ENCODE assay signal across 18 cellular contexts in the genomic region with DNA sequence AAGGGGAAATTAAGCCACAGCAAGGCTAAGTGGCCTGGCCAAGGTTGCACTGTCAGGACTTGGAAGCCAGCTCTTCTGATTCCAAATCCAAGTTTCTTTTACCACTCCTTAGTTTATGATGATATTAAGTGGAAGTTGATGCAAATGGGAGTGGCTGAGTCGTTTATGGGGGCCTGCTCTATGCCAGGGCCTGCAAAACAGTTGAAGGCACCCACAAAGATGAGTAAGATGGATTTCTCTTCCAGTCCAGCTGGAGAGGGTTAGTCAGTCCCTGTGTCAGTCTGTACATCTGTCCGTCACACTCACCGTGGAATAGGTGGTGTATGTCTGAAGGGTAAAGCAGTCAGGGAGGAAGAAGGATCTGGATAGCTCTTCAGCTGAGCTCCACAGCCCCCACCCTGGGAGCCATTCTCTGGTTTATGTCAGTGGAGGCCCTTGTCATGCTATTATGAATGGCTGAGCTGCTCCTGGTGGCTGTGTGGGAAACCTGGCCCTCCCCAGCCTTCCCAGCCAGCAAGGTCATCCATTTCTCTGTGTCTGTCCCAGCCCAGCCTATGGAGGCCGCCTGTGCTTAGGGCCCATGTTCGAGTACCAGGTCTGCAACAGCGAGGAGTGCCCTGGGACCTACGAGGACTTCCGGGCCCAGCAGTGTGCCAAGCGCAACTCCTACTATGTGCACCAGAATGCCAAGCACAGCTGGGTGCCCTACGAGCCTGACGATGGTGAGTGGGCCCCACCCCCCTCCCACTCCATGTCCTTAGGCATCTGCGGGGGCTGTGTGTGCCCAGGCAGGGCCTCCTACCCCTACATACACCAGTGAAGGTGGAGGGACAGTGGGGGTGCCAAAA. TPM values are rescaled to one million over a fixed set of nuclear protein-coding genes. Genes with fewer than 3 reads are reported as not detected.
"Had no signal": no experiment of that assay in that cellular context is flagged by ENCODE, and none has a peak within 500 bp of the region (broad histone marks: within the 10 kb centered on the region; RNA-seq: fewer than 3 reads in every experiment).

No MANE protein-coding gene starts in this region.

- ATAC-seq: activated T-cell treated with anti-CD3 and anti-CD28 coated beads, Interleukin-2, amount 50 U/mL, for 72 hours had no signal

- H3K36me3 Mint-ChIP-seq: activated CD4-positive, alpha-beta memory T cell treated with anti-CD3 and anti-CD28 coated beads for 36 hours had no signal

- H3K9me3 ChIP-seq: ovary, tibial artery, vagina had no signal

- DNase-seq: activated CD4-positive, alpha-beta memory T cell treated with anti-CD3 and anti-CD28 coated beads for 36 hours; activated CD4-positive, CD25-positive, alpha-beta regulatory T cell treated with anti-CD3 and anti-CD28 coated beads, Interleukin-2, amount 50 U/mL, for 72 hours; activated CD8-positive, alpha-beta memory T cell treated with anti-CD3 and anti-CD28 coated beads, Interleukin-2, amount 50 U/mL, for 4 hours; activated gamma-delta T cell treated with Interleukin-2 at 50 U/mL for 16 hours; activated naive CD8-positive, alpha-beta T cell treated with anti-CD3 and anti-CD28 coated beads, Interleukin-2, amount 10 ng/mL, durations not matched to agents 7 days and 5 days; activated T-cell treated with anti-CD3 and anti-CD28 coated beads, Interleukin-2, amount 50 U/mL, for 72 hours; endodermal cell; hypothalamus; ovary; stimulated activated CD4-positive, alpha-beta T cell treated with anti-CD3 and anti-CD28 coated beads, Interleukin-4, amount 100 ng/mL, for 4 hours; tibial artery had no signal

- H3K36me3 ChIP-seq: ovary, tibial artery, vagina had no signal

- H3K27me3 Mint-ChIP-seq: activated CD4-positive, alpha-beta memory T cell treated with anti-CD3 and anti-CD28 coated beads for 36 hours; central memory CD8-positive, alpha-beta T cell had no signal

- H3K27me3 ChIP-seq: ovary, tibial artery, vagina had no signal

- H3K9me3 Mint-ChIP-seq: activated CD4-positive, alpha-beta memory T cell treated with anti-CD3 and anti-CD28 coated beads for 36 hours; activated T-cell treated with anti-CD3 and anti-CD28 coated beads, Interleukin-2, amount 50 U/mL, for 72 hours; central memory CD8-positive, alpha-beta T cell had no signal

- H3K27ac Mint-ChIP-seq: activated CD4-positive, alpha-beta memory T cell treated with anti-CD3 and anti-CD28 coated beads for 36 hours; activated naive CD8-positive, alpha-beta T cell treated with anti-CD3 and anti-CD28 coated beads, Interleukin-2, amount 10 ng/mL, durations not matched to agents 7 days and 5 days; activated T-cell treated with anti-CD3 and anti-CD28 coated beads, Interleukin-2, amount 50 U/mL, for 72 hours; endodermal cell had no signal

- H3K27ac ChIP-seq: ovary, skin epidermis, tibial artery, vagina had no signal

- H3K4me3 ChIP-seq: ovary, skin epidermis, tibial artery, vagina had no signal

- H3K4me3 Mint-ChIP-seq: activated CD4-positive, alpha-beta memory T cell treated with anti-CD3 and anti-CD28 coated beads for 36 hours; activated naive CD8-positive, alpha-beta T cell treated with anti-CD3 and anti-CD28 coated beads, Interleukin-2, amount 10 ng/mL, durations not matched to agents 7 days and 5 days; activated T-cell treated with anti-CD3 and anti-CD28 coated beads, Interleukin-2, amount 50 U/mL, for 72 hours; central memory CD8-positive, alpha-beta T cell; endodermal cell had no signal

RNA-seq across cellular contexts. Expression of gene TBATA, which starts 44.5 kb away (rescaled TPM):
- total RNA-seq: activated CD4-positive, alpha-beta memory T cell treated with anti-CD3 and anti-CD28 coated beads for 36 hours; activated naive CD8-positive, alpha-beta T cell treated with anti-CD3 and anti-CD28 coated beads, Interleukin-2, amount 10 ng/mL, durations not matched to agents 7 days and 5 days; activated T-cell treated with anti-CD3 and anti-CD28 coated beads, Interleukin-2, amount 50 U/mL, for 72 hours; dermis microvascular lymphatic vessel endothelial cell; endodermal cell; ovary; renal cortical epithelial cell; vagina had no signal
- polyA plus RNA-seq: esophagus, neural cell, ovary had no signal
